1 cellular context compared by ENCODE assay signal in the genomic region with DNA sequence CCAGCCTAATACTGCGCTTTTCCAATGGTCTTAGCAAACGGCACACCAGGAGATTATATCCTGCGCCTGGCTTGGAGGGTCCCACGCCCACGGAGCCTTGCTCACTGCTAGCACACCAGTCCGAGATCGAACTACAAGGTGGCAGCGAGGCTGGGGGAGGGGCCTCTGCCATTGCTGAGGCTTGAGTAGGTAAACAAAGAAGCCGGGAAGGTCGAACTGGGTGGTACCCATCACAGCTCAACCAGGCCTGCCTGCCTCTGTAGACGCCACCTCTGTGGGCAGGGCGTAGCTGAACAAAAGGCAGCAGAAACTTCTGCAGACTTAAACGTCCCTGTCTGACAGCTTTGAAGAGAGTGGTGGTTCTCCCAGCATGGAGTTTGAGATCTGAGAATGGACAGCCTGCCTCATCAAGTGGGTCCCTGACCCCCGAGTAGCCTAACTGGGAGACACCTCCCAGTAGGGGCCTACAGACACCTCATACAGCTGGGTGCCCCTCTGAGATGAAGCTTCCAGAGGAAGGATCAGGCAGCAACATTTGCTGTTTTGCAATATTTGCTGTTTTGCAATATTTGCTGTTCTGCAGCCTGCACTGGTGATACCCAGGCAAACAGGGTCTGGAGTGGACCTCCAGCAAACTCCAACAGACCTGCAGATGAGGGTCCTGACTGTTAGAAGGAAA.
TF ChIP-seq lines count a peak whose summit lies in the region.
"Not testable (repeated sequence)": the region's sequence is repeated elsewhere in the genome, so short reads cannot be mapped to it uniquely, and the experiment has no call there.

No MANE protein-coding gene starts in this region.

TF ChIP-seq in HepG2, 621 proteins besides CTCF, POLR2A, EP300 and RAD21 (continued from another document and continues in another):
- TF ChIP-seq, protein P1, sequence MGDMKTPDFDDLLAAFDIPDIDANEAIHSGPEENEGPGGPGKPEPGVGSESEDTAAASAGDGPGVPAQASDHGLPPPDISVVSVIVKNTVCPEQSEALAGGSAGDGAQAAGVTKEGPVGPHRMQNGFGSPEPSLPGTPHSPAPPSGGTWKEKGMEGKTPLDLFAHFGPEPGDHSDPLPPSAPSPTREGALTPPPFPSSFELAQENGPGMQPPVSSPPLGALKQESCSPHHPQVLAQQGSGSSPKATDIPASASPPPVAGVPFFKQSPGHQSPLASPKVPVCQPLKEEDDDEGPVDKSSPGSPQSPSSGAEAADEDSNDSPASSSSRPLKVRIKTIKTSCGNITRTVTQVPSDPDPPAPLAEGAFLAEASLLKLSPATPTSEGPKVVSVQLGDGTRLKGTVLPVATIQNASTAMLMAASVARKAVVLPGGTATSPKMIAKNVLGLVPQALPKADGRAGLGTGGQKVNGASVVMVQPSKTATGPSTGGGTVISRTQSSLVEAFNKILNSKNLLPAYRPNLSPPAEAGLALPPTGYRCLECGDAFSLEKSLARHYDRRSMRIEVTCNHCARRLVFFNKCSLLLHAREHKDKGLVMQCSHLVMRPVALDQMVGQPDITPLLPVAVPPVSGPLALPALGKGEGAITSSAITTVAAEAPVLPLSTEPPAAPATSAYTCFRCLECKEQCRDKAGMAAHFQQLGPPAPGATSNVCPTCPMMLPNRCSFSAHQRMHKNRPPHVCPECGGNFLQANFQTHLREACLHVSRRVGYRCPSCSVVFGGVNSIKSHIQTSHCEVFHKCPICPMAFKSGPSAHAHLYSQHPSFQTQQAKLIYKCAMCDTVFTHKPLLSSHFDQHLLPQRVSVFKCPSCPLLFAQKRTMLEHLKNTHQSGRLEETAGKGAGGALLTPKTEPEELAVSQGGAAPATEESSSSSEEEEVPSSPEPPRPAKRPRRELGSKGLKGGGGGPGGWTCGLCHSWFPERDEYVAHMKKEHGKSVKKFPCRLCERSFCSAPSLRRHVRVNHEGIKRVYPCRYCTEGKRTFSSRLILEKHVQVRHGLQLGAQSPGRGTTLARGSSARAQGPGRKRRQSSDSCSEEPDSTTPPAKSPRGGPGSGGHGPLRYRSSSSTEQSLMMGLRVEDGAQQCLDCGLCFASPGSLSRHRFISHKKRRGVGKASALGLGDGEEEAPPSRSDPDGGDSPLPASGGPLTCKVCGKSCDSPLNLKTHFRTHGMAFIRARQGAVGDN (CRISPR knock-in tag; IDR thresholded peaks at IDR 0.05) = peak; percentile 52
- peak; percentile 87; the same call in 1 of the 2 replicates for TF ChIP-seq MIER3 (CRISPR knock-in tag; IDR thresholded peaks at IDR 0.05; ENCODE audit: borderline replicate concordance)
- TF ChIP-seq, protein P2, sequence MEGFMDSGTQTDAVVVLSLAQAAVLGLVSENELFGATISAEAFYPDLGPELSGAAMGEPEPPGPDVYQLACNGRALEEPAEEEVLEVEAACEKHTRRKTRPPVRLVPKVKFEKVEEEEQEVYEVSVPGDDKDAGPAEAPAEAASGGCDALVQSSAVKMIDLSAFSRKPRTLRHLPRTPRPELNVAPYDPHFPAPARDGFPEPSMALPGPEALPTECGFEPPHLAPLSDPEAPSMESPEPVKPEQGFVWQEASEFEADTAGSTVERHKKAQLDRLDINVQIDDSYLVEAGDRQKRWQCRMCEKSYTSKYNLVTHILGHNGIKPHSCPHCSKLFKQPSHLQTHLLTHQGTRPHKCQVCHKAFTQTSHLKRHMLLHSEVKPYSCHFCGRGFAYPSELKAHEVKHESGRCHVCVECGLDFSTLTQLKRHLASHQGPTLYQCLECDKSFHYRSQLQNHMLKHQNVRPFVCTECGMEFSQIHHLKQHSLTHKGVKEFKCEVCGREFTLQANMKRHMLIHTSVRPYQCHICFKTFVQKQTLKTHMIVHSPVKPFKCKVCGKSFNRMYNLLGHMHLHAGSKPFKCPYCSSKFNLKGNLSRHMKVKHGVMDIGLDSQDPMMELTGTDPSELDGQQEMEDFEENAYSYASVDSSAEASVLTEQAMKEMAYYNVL (CRISPR knock-in tag; IDR thresholded peaks at IDR 0.05; ENCODE audit: borderline replicate concordance) = peak; percentile 75; the same call in 1 of the 2 replicates
- TF ChIP-seq HIVEP1 (CRISPR knock-in tag; IDR thresholded peaks at IDR 0.05) = peak; percentile 60; the same call in 1 of the 2 replicates
- TF ChIP-seq ZFY (CRISPR knock-in tag; IDR thresholded peaks at IDR 0.05) = peak; percentile 43; the same call in 1 of the 2 replicates
- peak; percentile 88 for TF ChIP-seq KDM1A (CRISPR knock-in tag; IDR thresholded peaks at IDR 0.05)
- peak; percentile 53; the same call in 1 of the 2 replicates for TF ChIP-seq FOXK1 (CRISPR knock-in tag; IDR thresholded peaks at IDR 0.05; ENCODE audit: borderline replicate concordance, low read depth)
- peak; percentile 48 for TF ChIP-seq MED8 (CRISPR knock-in tag; IDR thresholded peaks at IDR 0.05; ENCODE audit: insufficient replicate concordance)
- TF ChIP-seq, protein P3, sequence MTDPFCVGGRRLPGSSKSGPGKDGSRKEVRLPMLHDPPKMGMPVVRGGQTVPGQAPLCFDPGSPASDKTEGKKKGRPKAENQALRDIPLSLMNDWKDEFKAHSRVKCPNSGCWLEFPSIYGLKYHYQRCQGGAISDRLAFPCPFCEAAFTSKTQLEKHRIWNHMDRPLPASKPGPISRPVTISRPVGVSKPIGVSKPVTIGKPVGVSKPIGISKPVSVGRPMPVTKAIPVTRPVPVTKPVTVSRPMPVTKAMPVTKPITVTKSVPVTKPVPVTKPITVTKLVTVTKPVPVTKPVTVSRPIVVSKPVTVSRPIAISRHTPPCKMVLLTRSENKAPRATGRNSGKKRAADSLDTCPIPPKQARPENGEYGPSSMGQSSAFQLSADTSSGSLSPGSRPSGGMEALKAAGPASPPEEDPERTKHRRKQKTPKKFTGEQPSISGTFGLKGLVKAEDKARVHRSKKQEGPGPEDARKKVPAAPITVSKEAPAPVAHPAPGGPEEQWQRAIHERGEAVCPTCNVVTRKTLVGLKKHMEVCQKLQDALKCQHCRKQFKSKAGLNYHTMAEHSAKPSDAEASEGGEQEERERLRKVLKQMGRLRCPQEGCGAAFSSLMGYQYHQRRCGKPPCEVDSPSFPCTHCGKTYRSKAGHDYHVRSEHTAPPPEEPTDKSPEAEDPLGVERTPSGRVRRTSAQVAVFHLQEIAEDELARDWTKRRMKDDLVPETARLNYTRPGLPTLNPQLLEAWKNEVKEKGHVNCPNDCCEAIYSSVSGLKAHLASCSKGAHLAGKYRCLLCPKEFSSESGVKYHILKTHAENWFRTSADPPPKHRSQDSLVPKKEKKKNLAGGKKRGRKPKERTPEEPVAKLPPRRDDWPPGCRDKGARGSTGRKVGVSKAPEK (CRISPR knock-in tag; IDR thresholded peaks at IDR 0.05; ENCODE audit: borderline replicate concordance) = peak; percentile 52; the same call in 1 of the 2 replicates
- TF ChIP-seq, protein P4, sequence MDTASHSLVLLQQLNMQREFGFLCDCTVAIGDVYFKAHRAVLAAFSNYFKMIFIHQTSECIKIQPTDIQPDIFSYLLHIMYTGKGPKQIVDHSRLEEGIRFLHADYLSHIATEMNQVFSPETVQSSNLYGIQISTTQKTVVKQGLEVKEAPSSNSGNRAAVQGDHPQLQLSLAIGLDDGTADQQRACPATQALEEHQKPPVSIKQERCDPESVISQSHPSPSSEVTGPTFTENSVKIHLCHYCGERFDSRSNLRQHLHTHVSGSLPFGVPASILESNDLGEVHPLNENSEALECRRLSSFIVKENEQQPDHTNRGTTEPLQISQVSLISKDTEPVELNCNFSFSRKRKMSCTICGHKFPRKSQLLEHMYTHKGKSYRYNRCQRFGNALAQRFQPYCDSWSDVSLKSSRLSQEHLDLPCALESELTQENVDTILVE (CRISPR knock-in tag; IDR thresholded peaks at IDR 0.05) = peak; percentile 40; the same call in 1 of the 2 replicates
- TF ChIP-seq NONO, SOX13 (IDR thresholded peaks at IDR 0.05): not testable (repeated sequence)
- TF ChIP-seq NONO (CRISPR knock-in tag; conservative IDR thresholded peaks at IDR 0.05) = peak; percentile 88
- peak; percentile 80; the same call in 1 of the 2 replicates for TF ChIP-seq PITX1 (CRISPR knock-in tag; IDR thresholded peaks at IDR 0.05)
- TF ChIP-seq SAP130 (CRISPR knock-in tag; IDR thresholded peaks at IDR 0.05; ENCODE audit: low read depth) = peak; percentile 49
- TF ChIP-seq, protein P5, sequence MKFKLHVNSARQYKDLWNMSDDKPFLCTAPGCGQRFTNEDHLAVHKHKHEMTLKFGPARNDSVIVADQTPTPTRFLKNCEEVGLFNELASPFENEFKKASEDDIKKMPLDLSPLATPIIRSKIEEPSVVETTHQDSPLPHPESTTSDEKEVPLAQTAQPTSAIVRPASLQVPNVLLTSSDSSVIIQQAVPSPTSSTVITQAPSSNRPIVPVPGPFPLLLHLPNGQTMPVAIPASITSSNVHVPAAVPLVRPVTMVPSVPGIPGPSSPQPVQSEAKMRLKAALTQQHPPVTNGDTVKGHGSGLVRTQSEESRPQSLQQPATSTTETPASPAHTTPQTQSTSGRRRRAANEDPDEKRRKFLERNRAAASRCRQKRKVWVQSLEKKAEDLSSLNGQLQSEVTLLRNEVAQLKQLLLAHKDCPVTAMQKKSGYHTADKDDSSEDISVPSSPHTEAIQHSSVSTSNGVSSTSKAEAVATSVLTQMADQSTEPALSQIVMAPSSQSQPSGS (CRISPR knock-in tag; IDR thresholded peaks at IDR 0.05) = peak; percentile 80
- peak; percentile 68 for TF ChIP-seq FOSL2 (CRISPR knock-in tag; IDR thresholded peaks at IDR 0.05)
- peak in 1 of 2 experiments; percentile 84; a peak in 2 of 4 replicates for TF ChIP-seq SOX13 (CRISPR knock-in tag; conservative IDR thresholded peaks at IDR 0.05 in 1 of 2, IDR thresholded peaks at IDR 0.05 in 1 of 2)
- peak; percentile 50; the same call in 1 of the 2 replicates for TF ChIP-seq SRY (CRISPR knock-in tag; IDR thresholded peaks at IDR 0.05)
- TF ChIP-seq, protein P6, sequence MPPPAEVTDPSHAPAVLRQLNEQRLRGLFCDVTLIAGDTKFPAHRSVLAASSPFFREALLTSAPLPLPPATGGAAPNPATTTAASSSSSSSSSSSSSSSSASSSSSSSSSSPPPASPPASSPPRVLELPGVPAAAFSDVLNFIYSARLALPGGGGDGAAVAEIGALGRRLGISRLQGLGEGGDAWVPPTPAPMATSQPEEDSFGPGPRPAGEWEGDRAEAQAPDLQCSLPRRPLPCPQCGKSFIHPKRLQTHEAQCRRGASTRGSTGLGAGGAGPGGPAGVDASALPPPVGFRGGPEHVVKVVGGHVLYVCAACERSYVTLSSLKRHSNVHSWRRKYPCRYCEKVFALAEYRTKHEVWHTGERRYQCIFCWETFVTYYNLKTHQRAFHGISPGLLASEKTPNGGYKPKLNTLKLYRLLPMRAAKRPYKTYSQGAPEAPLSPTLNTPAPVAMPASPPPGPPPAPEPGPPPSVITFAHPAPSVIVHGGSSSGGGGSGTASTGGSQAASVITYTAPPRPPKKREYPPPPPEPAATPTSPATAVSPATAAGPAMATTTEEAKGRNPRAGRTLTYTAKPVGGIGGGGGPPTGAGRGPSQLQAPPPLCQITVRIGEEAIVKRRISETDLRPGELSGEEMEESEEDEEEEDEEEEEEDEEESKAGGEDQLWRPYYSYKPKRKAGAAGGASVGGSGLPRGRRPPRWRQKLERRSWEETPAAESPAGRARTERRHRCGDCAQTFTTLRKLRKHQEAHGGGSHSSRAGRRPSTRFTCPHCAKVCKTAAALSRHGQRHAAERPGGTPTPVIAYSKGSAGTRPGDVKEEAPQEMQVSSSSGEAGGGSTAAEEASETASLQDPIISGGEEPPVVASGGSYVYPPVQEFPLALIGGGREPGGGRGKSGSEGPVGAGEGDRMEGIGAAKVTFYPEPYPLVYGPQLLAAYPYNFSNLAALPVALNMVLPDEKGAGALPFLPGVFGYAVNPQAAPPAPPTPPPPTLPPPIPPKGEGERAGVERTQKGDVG (CRISPR knock-in tag; IDR thresholded peaks at IDR 0.05; ENCODE audit: borderline replicate concordance) = 0 out of 2 replicates have a peak, but pooled peaks have one; percentile 43
- TF ChIP-seq, protein P7, sequence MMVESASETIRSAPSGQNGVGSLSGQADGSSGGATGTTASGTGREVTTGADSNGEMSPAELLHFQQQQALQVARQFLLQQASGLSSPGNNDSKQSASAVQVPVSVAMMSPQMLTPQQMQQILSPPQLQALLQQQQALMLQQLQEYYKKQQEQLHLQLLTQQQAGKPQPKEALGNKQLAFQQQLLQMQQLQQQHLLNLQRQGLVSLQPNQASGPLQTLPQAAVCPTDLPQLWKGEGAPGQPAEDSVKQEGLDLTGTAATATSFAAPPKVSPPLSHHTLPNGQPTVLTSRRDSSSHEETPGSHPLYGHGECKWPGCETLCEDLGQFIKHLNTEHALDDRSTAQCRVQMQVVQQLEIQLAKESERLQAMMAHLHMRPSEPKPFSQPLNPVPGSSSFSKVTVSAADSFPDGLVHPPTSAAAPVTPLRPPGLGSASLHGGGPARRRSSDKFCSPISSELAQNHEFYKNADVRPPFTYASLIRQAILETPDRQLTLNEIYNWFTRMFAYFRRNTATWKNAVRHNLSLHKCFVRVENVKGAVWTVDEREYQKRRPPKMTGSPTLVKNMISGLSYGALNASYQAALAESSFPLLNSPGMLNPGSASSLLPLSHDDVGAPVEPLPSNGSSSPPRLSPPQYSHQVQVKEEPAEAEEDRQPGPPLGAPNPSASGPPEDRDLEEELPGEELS (CRISPR knock-in tag; IDR thresholded peaks at IDR 0.05) = peak; percentile 84
- TF ChIP-seq, protein P8, sequence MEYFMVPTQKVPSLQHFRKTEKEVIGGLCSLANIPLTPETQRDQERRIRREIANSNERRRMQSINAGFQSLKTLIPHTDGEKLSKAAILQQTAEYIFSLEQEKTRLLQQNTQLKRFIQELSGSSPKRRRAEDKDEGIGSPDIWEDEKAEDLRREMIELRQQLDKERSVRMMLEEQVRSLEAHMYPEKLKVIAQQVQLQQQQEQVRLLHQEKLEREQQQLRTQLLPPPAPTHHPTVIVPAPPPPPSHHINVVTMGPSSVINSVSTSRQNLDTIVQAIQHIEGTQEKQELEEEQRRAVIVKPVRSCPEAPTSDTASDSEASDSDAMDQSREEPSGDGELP (IDR thresholded peaks at IDR 0.05; ENCODE audit: borderline replicate concordance, low read depth) = peak; percentile 31; the same call in 1 of the 2 replicates
- TF ChIP-seq ZNF709 (CRISPR knock-in tag; IDR thresholded peaks at IDR 0.05) = 0 out of 2 replicates have a peak, but pooled peaks have one; percentile 17
- TF ChIP-seq KDM5B (CRISPR knock-in tag; IDR thresholded peaks at IDR 0.05; ENCODE audit: borderline replicate concordance) = peak; percentile 66
- 0 out of 2 replicates have a peak, but pooled peaks have one; percentile 8 for TF ChIP-seq ZNF7 (CRISPR knock-in tag; IDR thresholded peaks at IDR 0.05)
- TF ChIP-seq CEBPB (IDR thresholded peaks at IDR 0.05; ENCODE audit: borderline replicate concordance, low read depth, low read length) = peak; percentile 69
- TF ChIP-seq HOXA3 (CRISPR knock-in tag; IDR thresholded peaks at IDR 0.05) = 0 out of 2 replicates have a peak, but pooled peaks have one; percentile 16
- peak; percentile 74 for TF ChIP-seq KDM6A (CRISPR knock-in tag; IDR thresholded peaks at IDR 0.05; ENCODE audit: low read depth)
- 0 out of 2 replicates have a peak, but pooled peaks have one; percentile 2 for TF ChIP-seq ZNF510 (CRISPR knock-in tag; IDR thresholded peaks at IDR 0.05; ENCODE audit: low read depth)
- TF ChIP-seq CEBPG (CRISPR knock-in tag; IDR thresholded peaks at IDR 0.05) = peak; percentile 98
- TF ChIP-seq ZNF12 (CRISPR knock-in tag; IDR thresholded peaks at IDR 0.05) = peak; percentile 95
- peak; percentile 91 for TF ChIP-seq FOXO1 (CRISPR knock-in tag; IDR thresholded peaks at IDR 0.05)
- TF ChIP-seq HMG20B (CRISPR knock-in tag; conservative IDR thresholded peaks at IDR 0.05) = peak; percentile 67; the same call in 1 of the 2 replicates
- TF ChIP-seq ZNF552 (CRISPR knock-in tag; IDR thresholded peaks at IDR 0.05; ENCODE audit: borderline replicate concordance) = peak; percentile 50; the same call in 1 of the 2 replicates
